Comparison of ENCODE assay signal across 16 cellular contexts in the genomic region with DNA sequence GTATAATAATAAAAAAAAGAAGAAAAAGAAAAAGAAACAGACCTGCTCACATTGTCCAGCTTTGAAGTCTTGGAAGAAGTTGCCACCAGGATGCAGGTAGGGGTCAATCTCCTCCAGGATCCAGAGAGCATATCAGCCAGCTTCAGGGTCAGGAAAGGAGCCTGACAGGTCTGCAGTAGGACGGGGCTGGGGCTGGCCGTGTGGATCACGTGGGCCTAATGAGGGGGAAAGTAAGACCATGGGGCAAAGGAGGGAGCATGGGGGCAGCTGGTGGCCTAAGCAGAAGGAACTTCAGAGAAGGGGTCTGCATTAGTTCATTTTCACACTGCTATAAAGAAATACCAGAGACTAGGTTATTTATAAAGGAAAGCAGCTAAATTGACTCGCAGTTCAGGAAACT. TPM values are rescaled to one million over a fixed set of nuclear protein-coding genes. Genes with fewer than 3 reads are reported as not detected.
DNase-seq lines count a peak whose midpoint lies in the region; ATAC-seq and TF ChIP-seq lines count a peak whose summit lies in the region.
"Had no signal": no experiment of that assay in that cellular context is flagged by ENCODE, and none has a peak within 500 bp of the region (broad histone marks: within the 10 kb centered on the region; RNA-seq: fewer than 3 reads in every experiment).

No MANE protein-coding gene starts in this region.

- no peak overlapping the region for H2BK15ac ChIP-seq in neuronal stem cell (ENCODE audit: low read length)

- H3K36me3 Mint-ChIP-seq in activated naive CD8-positive, alpha-beta T cell treated with anti-CD3 and anti-CD28 coated beads, Interleukin-2, amount 10 ng/mL, durations not matched to agents 7 days and 5 days, result peaks cover 11% of the 10 kb centered on the region
- peaks cover 4% of the 10 kb centered on the region for H3K36me3 Mint-ChIP-seq in activated naive CD8-positive, alpha-beta T cell treated with anti-CD3 and anti-CD28 coated beads, Interleukin-2, amount 50 U/mL, for 24 hours (ENCODE audit: low read depth)
- H3K36me3 Mint-ChIP-seq in effector memory CD8-positive, alpha-beta T cell (ENCODE audit: insufficient read depth), result no peaks in the 10 kb centered on the region
- peaks cover 0 to 12% (median 0%) of the 10 kb centered on the region in 3 donors for H3K36me3 Mint-ChIP-seq in immature natural killer cell

- no peak overlapping the region for H3K4me3 Mint-ChIP-seq in activated naive CD8-positive, alpha-beta T cell treated with anti-CD3 and anti-CD28 coated beads, Interleukin-2, amount 10 ng/mL, durations not matched to agents 7 days and 5 days
- H3K4me3 Mint-ChIP-seq in activated naive CD8-positive, alpha-beta T cell treated with anti-CD3 and anti-CD28 coated beads, Interleukin-2, amount 50 U/mL, for 24 hours, result no peak overlapping the region
- no peak overlapping the region for H3K4me3 Mint-ChIP-seq in effector memory CD8-positive, alpha-beta T cell
- H3K4me3 Mint-ChIP-seq in immature natural killer cell, result peak overlapping the region in 4 of 5 donors; percentile 18 to 68 (median 41)
- H3K4me3 Mint-ChIP-seq: CD4-positive, alpha-beta T cell had no signal

- no TSS peak for BruUV-seq in PC-3 (replicated peaks; lab: Mats Ljungman, UMichigan)

- TF ChIP-seq CTCF in foreskin fibroblast (IDR thresholded peaks at IDR 0.05; ENCODE audit: low read depth, low read length), result no peak
- TF ChIP-seq CTCF in PC-3 (conservative IDR thresholded peaks at IDR 0.05; ENCODE audit: low read depth, low read length), result no peak

- CTCF ChIA-PET in PC-3 (lab: Charles Lee), result no interaction called here

- no peaks in the 10 kb centered on the region for H3F3A ChIP-seq in PC-3 (ENCODE audit: low read length, unreplicated experiment)

- H2BK5ac ChIP-seq in neuronal stem cell (ENCODE audit: low read length), result no peak overlapping the region

- H3K9ac ChIP-seq in neuronal stem cell (ENCODE audit: low read depth, low read length, poor library complexity) (peak overlapping the region; percentile 30), PC-3 (ENCODE audit: low read length) (no peak overlapping the region)
- H3K9ac ChIP-seq: GM23248 had no signal

- H3K9me3 ChIP-seq in neuronal stem cell (replicated peaks in 1 of 2; ENCODE audit: control insufficient read depth in 2 of 2, insufficient read depth in 1 of 2, low read depth in 1 of 2, low read length in 2 of 2) (peaks cover 9 to 15% of the 10 kb centered on the region in 2 donors), PC-3 (ENCODE audit: low read length) (0 out of 2 replicates have a peak, but pooled peaks cover 5% of the 10 kb centered on the region)
- H3K9me3 ChIP-seq: BE2C, HAP-1 had no signal

- no peak overlapping the region for H3K18ac ChIP-seq in neuronal stem cell (ENCODE audit: low read length)

- peaks cover 2% of the 10 kb centered on the region for H3K27me3 Mint-ChIP-seq in activated naive CD8-positive, alpha-beta T cell treated with anti-CD3 and anti-CD28 coated beads, Interleukin-2, amount 10 ng/mL, durations not matched to agents 7 days and 5 days
- H3K27me3 Mint-ChIP-seq in activated naive CD8-positive, alpha-beta T cell treated with anti-CD3 and anti-CD28 coated beads, Interleukin-2, amount 50 U/mL, for 24 hours, result no peaks in the 10 kb centered on the region
- H3K27me3 Mint-ChIP-seq in effector memory CD8-positive, alpha-beta T cell, result no peaks in the 10 kb centered on the region
- H3K27me3 Mint-ChIP-seq in immature natural killer cell (ENCODE audit: low read depth in 3 of 3), result peaks cover 0 to 5% (median 2%) of the 10 kb centered on the region in 3 donors
- H3K27me3 Mint-ChIP-seq: CD4-positive, alpha-beta T cell had no signal

- WGBS in neuronal stem cell (ENCODE audit: extremely low coverage in 2 of 2, insufficient read length in 2 of 2, insufficient replicate concordance in 1 of 2), 2 donors, result no CpG with 5 or more reads among the region's 4 CpGs

- ATAC-seq in activated naive CD8-positive, alpha-beta T cell treated with anti-CD3 and anti-CD28 coated beads, Interleukin-2, amount 10 ng/mL, durations not matched to agents 7 days and 5 days (ENCODE audit: low read depth), result no peak
- ATAC-seq in activated naive CD8-positive, alpha-beta T cell treated with anti-CD3 and anti-CD28 coated beads, Interleukin-2, amount 50 U/mL, for 24 hours, result no peak
- ATAC-seq in effector memory CD8-positive, alpha-beta T cell (replicated peaks), result no peak
- ATAC-seq in GM21619 (IDR thresholded peaks at IDR 0.05; ENCODE audit: unreplicated experiment) (no peak), PC-3 (no peak)

- H2AFZ ChIP-seq in neuronal stem cell (ENCODE audit: low read length) (no peak overlapping the region), PC-3 (ENCODE audit: low read length) (no peak overlapping the region)
- H2AFZ ChIP-seq: GM23248 had no signal

- H3K9me2 ChIP-seq in PC-3 (replicated peaks; ENCODE audit: low read length), result no peaks in the 10 kb centered on the region

- H2AK5ac ChIP-seq in neuronal stem cell (ENCODE audit: low read depth, low read length), result no peak overlapping the region

- H3K27me3 ChIP-seq in neuronal stem cell (ENCODE audit: control insufficient read depth in 3 of 3, insufficient read depth in 3 of 3, low read depth in 1 of 3, low read length in 3 of 3), result peaks cover 0 to 3% (median 0%) of the 10 kb centered on the region in 3 experiments
- H3K27me3 ChIP-seq in PC-3 (ENCODE audit: low read length), result no peaks in the 10 kb centered on the region
- H3K27me3 ChIP-seq: BE2C had no signal

- H3K79me2 ChIP-seq in PC-3 (ENCODE audit: low read length), result no peaks in the 10 kb centered on the region

- intact Hi-C loops in PC-3 (cut with micrococcal nuclease), result no loop called here

- H3K27ac Mint-ChIP-seq in activated naive CD8-positive, alpha-beta T cell treated with anti-CD3 and anti-CD28 coated beads, Interleukin-2, amount 10 ng/mL, durations not matched to agents 7 days and 5 days, result peak overlapping the region; percentile 46
- H3K27ac Mint-ChIP-seq in activated naive CD8-positive, alpha-beta T cell treated with anti-CD3 and anti-CD28 coated beads, Interleukin-2, amount 50 U/mL, for 24 hours, result no peak overlapping the region
- H3K27ac Mint-ChIP-seq in effector memory CD8-positive, alpha-beta T cell, result peak overlapping the region; percentile 7 to 82
- peak overlapping the region; percentile 57 to 89 (median 79) for H3K27ac Mint-ChIP-seq in immature natural killer cell
- H3K27ac Mint-ChIP-seq: CD4-positive, alpha-beta T cell had no signal

- no peaks in the 10 kb centered on the region for H3K79me1 ChIP-seq in neuronal stem cell (ENCODE audit: low read depth, low read length)

- peaks cover 10% of the 10 kb centered on the region for H3K4me1 Mint-ChIP-seq in activated naive CD8-positive, alpha-beta T cell treated with anti-CD3 and anti-CD28 coated beads, Interleukin-2, amount 10 ng/mL, durations not matched to agents 7 days and 5 days
- H3K4me1 Mint-ChIP-seq in activated naive CD8-positive, alpha-beta T cell treated with anti-CD3 and anti-CD28 coated beads, Interleukin-2, amount 50 U/mL, for 24 hours, result peaks cover 5% of the 10 kb centered on the region
- peaks cover 10 to 16% of the 10 kb centered on the region in 2 donors for H3K4me1 Mint-ChIP-seq in effector memory CD8-positive, alpha-beta T cell (ENCODE audit: low read depth in 2 of 2)
- peaks cover 33 to 34% of the 10 kb centered on the region in 2 donors for H3K4me1 Mint-ChIP-seq in immature natural killer cell

- H3K4me1 ChIP-seq in neuronal stem cell (ENCODE audit: control insufficient read depth in 2 of 2, insufficient read depth in 1 of 2, low read depth in 1 of 2, low read length in 2 of 2) (no peaks in the 10 kb centered on the region), PC-3 (ENCODE audit: insufficient read depth, low read length) (peaks cover 10% of the 10 kb centered on the region)
- H3K4me1 ChIP-seq: BE2C, Caco-2, HAP-1 had no signal

- H3K36me3 ChIP-seq in neuronal stem cell (replicated peaks in 1 of 2; ENCODE audit: control insufficient read depth in 2 of 2, insufficient read depth in 2 of 2, low read length in 2 of 2) (no peaks in the 10 kb centered on the region), PC-3 (ENCODE audit: low read depth, low read length) (no peaks in the 10 kb centered on the region)
- H3K36me3 ChIP-seq: BE2C, HAP-1 had no signal

- H4K91ac ChIP-seq in neuronal stem cell (ENCODE audit: low read depth, low read length, poor library complexity), result no peak overlapping the region

- H3K4me3 ChIP-seq in neuronal stem cell (ENCODE audit: low read length in 2 of 2) (no peak overlapping the region), foreskin fibroblast (ENCODE audit: low read depth in 1 of 2, low read length in 2 of 2) (no peak overlapping the region), PC-3 (ENCODE audit: low read length) (no peak overlapping the region)
- H3K4me3 ChIP-seq: GM23248, HAP-1 had no signal

- no peak overlapping the region for H2BK120ac ChIP-seq in neuronal stem cell (ENCODE audit: low read depth, low read length)

- peaks cover 17% of the 10 kb centered on the region for H3K9me3 Mint-ChIP-seq in activated naive CD8-positive, alpha-beta T cell treated with anti-CD3 and anti-CD28 coated beads, Interleukin-2, amount 10 ng/mL, durations not matched to agents 7 days and 5 days
- peaks cover 10% of the 10 kb centered on the region for H3K9me3 Mint-ChIP-seq in activated naive CD8-positive, alpha-beta T cell treated with anti-CD3 and anti-CD28 coated beads, Interleukin-2, amount 50 U/mL, for 24 hours
- H3K9me3 Mint-ChIP-seq in effector memory CD8-positive, alpha-beta T cell, result no peaks in the 10 kb centered on the region
- peaks cover 0 to 2% (median 0%) of the 10 kb centered on the region in 6 donors for H3K9me3 Mint-ChIP-seq in immature natural killer cell

- DNase-seq in activated naive CD8-positive, alpha-beta T cell treated with anti-CD3 and anti-CD28 coated beads, Interleukin-2, amount 10 ng/mL, durations not matched to agents 7 days and 5 days, result no peak
- DNase-seq in activated naive CD8-positive, alpha-beta T cell treated with anti-CD3 and anti-CD28 coated beads, Interleukin-2, amount 50 U/mL, for 24 hours, result no peak
- no peak for DNase-seq in effector memory CD8-positive, alpha-beta T cell
- no peak for DNase-seq in immature natural killer cell
- DNase-seq in neuronal stem cell (ENCODE audit: low spot score), result no peak
- DNase-seq in foreskin fibroblast, result no peak
- no peak for DNase-seq in PC-3
- DNase-seq: ACHN; BE2C; C1 segment of cervical spinal cord; Caco-2; CD4-positive, alpha-beta T cell; GM23248; IMR-90 had no signal

- POLR2A ChIA-PET in activated naive CD8-positive, alpha-beta T cell treated with anti-CD3 and anti-CD28 coated beads, Interleukin-2, amount 10 ng/mL, durations not matched to agents 7 days and 5 days (lab: Charles Lee), result interaction anchor here (1.6 to 2.6 kb wide), 2 partner anchors 19 to 40 kb away, joined by 7 to 20 read pairs; a partner anchor contains a TSS
- POLR2A ChIA-PET in PC-3 (lab: Charles Lee; ENCODE audit: unreplicated experiment), result no interaction called here

- no peak overlapping the region for H3K4ac ChIP-seq in neuronal stem cell (ENCODE audit: low read length)

- H3K23ac ChIP-seq in neuronal stem cell (ENCODE audit: low read depth, low read length, poor library complexity), result no peak overlapping the region

- no peak overlapping the region for H4K8ac ChIP-seq in neuronal stem cell (ENCODE audit: low read depth, low read length)

- no peaks in the 10 kb centered on the region for H4K20me1 ChIP-seq in PC-3 (ENCODE audit: low read length)

- no peak overlapping the region for H3K14ac ChIP-seq in neuronal stem cell (ENCODE audit: low read length)

- H2BK12ac ChIP-seq in neuronal stem cell (ENCODE audit: low read length), result no peak overlapping the region

- H3K27ac ChIP-seq in neuronal stem cell (replicated peaks; ENCODE audit: low read length) (no peak overlapping the region), PC-3 (ENCODE audit: low read length) (no peak overlapping the region)
- H3K27ac ChIP-seq: GM23248 had no signal

- H3K4me2 ChIP-seq in neuronal stem cell (ENCODE audit: insufficient read depth, low read length, poor library complexity, severe bottlenecking), result no peak overlapping the region
- no peak overlapping the region for H3K4me2 ChIP-seq in PC-3 (ENCODE audit: low read length)

RNA-seq across cellular contexts. Expression of a gene that starts 19.3 kb away (rescaled TPM):
- 10 to 100 TPM; 22.6 to 27.0 TPM for total RNA-seq in activated naive CD8-positive, alpha-beta T cell treated with anti-CD3 and anti-CD28 coated beads, Interleukin-2, amount 10 ng/mL, durations not matched to agents 7 days and 5 days
- 10 to 100 TPM; 48.4 to 57.5 (median 50.8) TPM for polyA plus RNA-seq in immature natural killer cell
- 41.7 TPM for polyA plus RNA-seq in neuronal stem cell (2013, experiment 1 of 2)
- polyA plus RNA-seq in neuronal stem cell (2013, experiment 2 of 2), result 42.8 TPM
- total RNA-seq in PC-3 (2014; rRNA removed), result 33.0 and 40.3 TPM in 2 replicates

RNA-seq across cellular contexts. Expression of a gene that starts 39.7 kb away (rescaled TPM):
- total RNA-seq in activated naive CD8-positive, alpha-beta T cell treated with anti-CD3 and anti-CD28 coated beads, Interleukin-2, amount 10 ng/mL, durations not matched to agents 7 days and 5 days, result 10 to 100 TPM in 1 of 2 experiments, 1 to 10 TPM in 1; 9.8 to 10.9 TPM
- polyA plus RNA-seq in immature natural killer cell, result 10 to 100 TPM; 15.0 to 17.9 (median 15.6) TPM
- polyA plus RNA-seq in neuronal stem cell (2013, experiment 1 of 2), result 10.4 TPM
- polyA plus RNA-seq in neuronal stem cell (2013, experiment 2 of 2), result 10.6 TPM
- 30.7 and 47.0 TPM in 2 replicates for total RNA-seq in PC-3 (2014; rRNA removed)

RNA-seq across cellular contexts. Expression of a gene that starts 39.9 kb away (rescaled TPM):
- 10 to 100 TPM; 36.1 to 36.5 TPM for total RNA-seq in activated naive CD8-positive, alpha-beta T cell treated with anti-CD3 and anti-CD28 coated beads, Interleukin-2, amount 10 ng/mL, durations not matched to agents 7 days and 5 days
- polyA plus RNA-seq in immature natural killer cell, result 10 to 100 TPM; 21.8 to 30.0 (median 24.1) TPM
- polyA plus RNA-seq in neuronal stem cell (2013, experiment 1 of 2), result 8.5 TPM
- 8.6 TPM for polyA plus RNA-seq in neuronal stem cell (2013, experiment 2 of 2)
- 13.5 and 15.0 TPM in 2 replicates for total RNA-seq in PC-3 (2014; rRNA removed)

Comparison
In these comparisons a context has a peak if more than half of its experiments do, and no peak if none do; other contexts are left out.
1. H3K4me3 Mint-ChIP-seq: peak in immature natural killer cell (4 of 5); none in activated naive CD8-positive, alpha-beta T cell treated with anti-CD3 and anti-CD28 coated beads, Interleukin-2, amount 10 ng/mL, durations not matched to agents 7 days and 5 days (single experiment), activated naive CD8-positive, alpha-beta T cell treated with anti-CD3 and anti-CD28 coated beads, Interleukin-2, amount 50 U/mL, for 24 hours (single experiment) and effector memory CD8-positive, alpha-beta T cell (0 of 2).